Comparison of ENCODE assay signal across 16 cellular contexts in the genomic region with DNA sequence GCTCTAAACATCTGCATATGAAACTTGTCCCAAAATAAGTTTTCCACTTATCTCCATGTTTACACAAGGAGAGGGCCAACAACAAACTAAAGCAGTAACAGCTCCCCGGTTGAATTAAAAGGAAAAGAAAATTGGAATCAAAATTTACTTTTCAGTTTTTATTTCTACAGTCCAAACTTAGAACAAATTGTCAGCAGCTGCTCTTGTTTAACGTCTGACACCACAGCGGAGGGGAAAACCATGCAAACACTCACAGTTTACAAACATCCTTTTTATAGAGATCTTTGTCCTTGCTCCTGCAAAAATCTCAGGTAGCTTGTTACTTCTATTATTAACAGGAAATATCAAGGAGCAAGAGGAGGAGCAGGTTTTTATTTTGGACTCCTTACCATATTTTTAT.
"Had no signal": no experiment of that assay in that cellular context is flagged by ENCODE, and none has a peak within 500 bp of the region (broad histone marks: within the 10 kb centered on the region; RNA-seq: fewer than 3 reads in every experiment).

No MANE protein-coding gene starts in this region.

- H3K4me3 Mint-ChIP-seq: activated CD4-positive, alpha-beta T cell treated with anti-CD3 and anti-CD28 coated beads, Interleukin-2, amount 10 ng/mL, durations not matched to agents 24 days and 14 days; activated CD8-positive, alpha-beta T cell treated with anti-CD3 and anti-CD28 coated beads, Interleukin-2, amount 10 ng/mL, durations not matched to agents 7 days and 5 days; activated T-cell treated with anti-CD3 and anti-CD28 coated beads, Interleukin-2, amount 50 U/mL, for 4 hours; central memory CD8-positive, alpha-beta T cell; endodermal cell; naive thymus-derived CD4-positive, alpha-beta T cell; neural progenitor cell had no signal

- H3K4me3 ChIP-seq: colonic mucosa, left lung, neural progenitor cell, right lobe of liver had no signal

- H3K27ac Mint-ChIP-seq: activated CD4-positive, alpha-beta T cell treated with anti-CD3 and anti-CD28 coated beads, Interleukin-2, amount 10 ng/mL, durations not matched to agents 24 days and 14 days; activated CD8-positive, alpha-beta T cell treated with anti-CD3 and anti-CD28 coated beads, Interleukin-2, amount 10 ng/mL, durations not matched to agents 7 days and 5 days; endodermal cell; naive thymus-derived CD4-positive, alpha-beta T cell; neural progenitor cell had no signal

- H3K4me1 Mint-ChIP-seq: activated CD4-positive, alpha-beta T cell treated with anti-CD3 and anti-CD28 coated beads, Interleukin-2, amount 10 ng/mL, durations not matched to agents 24 days and 14 days; central memory CD8-positive, alpha-beta T cell; naive thymus-derived CD4-positive, alpha-beta T cell; neural progenitor cell had no signal

- H3K36me3 ChIP-seq: colonic mucosa, left lung, neural progenitor cell, right lobe of liver had no signal

- H3K36me3 Mint-ChIP-seq: naive thymus-derived CD4-positive, alpha-beta T cell; neural progenitor cell had no signal

- DNase-seq: activated CD4-positive, alpha-beta T cell treated with anti-CD3 and anti-CD28 coated beads, Interleukin-2, amount 10 ng/mL, durations not matched to agents 24 days and 14 days; activated CD8-positive, alpha-beta T cell treated with anti-CD3 and anti-CD28 coated beads, Interleukin-2, amount 10 ng/mL, durations not matched to agents 7 days and 5 days; activated naive CD4-positive, alpha-beta T cell treated with anti-CD3 and anti-CD28 coated beads, Interleukin-2, amount 50 U/mL, for 16 hours; activated T-cell treated with anti-CD3 and anti-CD28 coated beads, Interleukin-2, amount 50 U/mL, for 4 hours; aorta; colonic mucosa; endodermal cell; left lung; naive thymus-derived CD4-positive, alpha-beta T cell; right lobe of liver; stimulated activated CD8-positive, alpha-beta memory T cell treated with anti-CD3 and anti-CD28 coated beads, Interleukin-4, amount 100 ng/mL, for 48 hours; stimulated activated naive CD4-positive, alpha-beta T cell; T-helper 9 cell had no signal

- H3K9me3 ChIP-seq: colonic mucosa, left lung, right lobe of liver had no signal

- H3K4me1 ChIP-seq: colonic mucosa, left lung, neural progenitor cell had no signal

- H3K27ac ChIP-seq: colonic mucosa, epithelial cell of prostate, left lung, neural progenitor cell, right lobe of liver had no signal

- H3K9me3 Mint-ChIP-seq: activated CD4-positive, alpha-beta T cell treated with anti-CD3 and anti-CD28 coated beads, Interleukin-2, amount 10 ng/mL, durations not matched to agents 24 days and 14 days; activated T-cell treated with anti-CD3 and anti-CD28 coated beads, Interleukin-2, amount 50 U/mL, for 4 hours; central memory CD8-positive, alpha-beta T cell; endodermal cell; naive thymus-derived CD4-positive, alpha-beta T cell; neural progenitor cell had no signal

- H3K4me2 ChIP-seq: neural progenitor cell had no signal

- H3K27me3 ChIP-seq: colonic mucosa, left lung, neural progenitor cell, right lobe of liver had no signal

- ATAC-seq: activated CD8-positive, alpha-beta T cell treated with anti-CD3 and anti-CD28 coated beads, Interleukin-2, amount 10 ng/mL, durations not matched to agents 7 days and 5 days; activated T-cell treated with anti-CD3 and anti-CD28 coated beads, Interleukin-2, amount 50 U/mL, for 4 hours; left lung; naive thymus-derived CD4-positive, alpha-beta T cell; right lobe of liver had no signal
